In genomic region chr7:105876091-105876963, GRCh38 we compare ENCODE assay signal across 8 cellular contexts. TPM values are rescaled to one million over a fixed set of nuclear protein-coding genes. Genes with fewer than 3 reads are reported as not detected.
DNase-seq lines count a peak whose midpoint lies in the region; ATAC-seq and TF ChIP-seq lines count a peak whose summit lies in the region.

Gene ATXN7L1, minus strand, starts transcription at chr7:105876599. Its CDS starts 41 bp downstream, at chr7:105876558.

- ATAC-seq in GM21786 (IDR thresholded peaks at IDR 0.05; ENCODE audit: unreplicated experiment) (peak; percentile 86), RWPE2 (ENCODE audit: low read depth) (peak; percentile 75), natural killer cell (peak; percentile 97 to 99 (median 99))
- peak; percentile 94 to 96 for ATAC-seq in stimulated activated naive B cell treated with anti-CD40 and anti-IgM and Interleukin-4, amounts not matched to agents 10 μg/mL and 1 μg/mL and 100 μg/mL, for 72 hours (replicated peaks)

- in situ Hi-C loops in Caki2 (cut with HindIII; ENCODE audit: low pct_unique_long_range_greater_than_20kb, low sequenced_read_pairs): no loop called here

- H3K9me3 Mint-ChIP-seq in activated T-helper 2 cell treated with anti-CD3 and anti-CD28 coated beads, Interferon-gamma antibody, Interleukin-2, Interleukin-4, amounts not matched to agents 10 μg/mL and 5 μg/mL and 100 μg/mL, durations not matched to agents 14 hours and 24 hours and 36 hours: no peaks in the 10 kb centered on the region
- no peaks in the 10 kb centered on the region for H3K9me3 Mint-ChIP-seq in natural killer cell
- H3K9me3 Mint-ChIP-seq in stimulated activated naive B cell treated with anti-CD40 and anti-IgM and Interleukin-4, amounts not matched to agents 10 μg/mL and 1 μg/mL and 100 μg/mL, for 72 hours: no peaks in the 10 kb centered on the region

- H3K4me1 ChIP-seq in RWPE2 (ENCODE audit: insufficient read depth, poor library complexity, severe bottlenecking): peaks cover 2% of the 10 kb centered on the region

- H3K36me3 ChIP-seq in RWPE2 (ENCODE audit: low read depth): no peaks in the 10 kb centered on the region

- H3K27ac Mint-ChIP-seq in activated T-helper 2 cell treated with anti-CD3 and anti-CD28 coated beads, Interferon-gamma antibody, Interleukin-2, Interleukin-4, amounts not matched to agents 10 μg/mL and 5 μg/mL and 100 μg/mL, durations not matched to agents 14 hours and 24 hours and 36 hours: peak within 1 kb of the TSS; percentile 87
- H3K27ac Mint-ChIP-seq in natural killer cell: peak within 1 kb of the TSS; percentile 85 to 96
- H3K27ac Mint-ChIP-seq in stimulated activated naive B cell treated with anti-CD40 and anti-IgM and Interleukin-4, amounts not matched to agents 10 μg/mL and 1 μg/mL and 100 μg/mL, for 72 hours: peak within 1 kb of the TSS; percentile 76

- intact Hi-C loops in activated T-helper 2 cell treated with anti-CD3 and anti-CD28 coated beads, Interferon-gamma antibody, Interleukin-2, Interleukin-4, amounts not matched to agents 10 μg/mL and 5 μg/mL and 100 μg/mL, durations not matched to agents 14 hours and 24 hours and 36 hours (cut with micrococcal nuclease): loop anchor here (5.0 to 10.0 kb wide), 3 partner anchors 48 to 199 kb away; no protein-coding TSS in a partner anchor
- intact Hi-C loops in natural killer cell (cut with micrococcal nuclease): loop anchor here (1.0 to 5.0 kb wide), 4 partner anchors 27 to 131 kb away; no protein-coding TSS in a partner anchor

- H3K4me3 ChIP-seq in RWPE2 (ENCODE audit: severe bottlenecking) (peak within 1 kb of the TSS; percentile 66), fibroblast of pulmonary artery (replicated peaks; ENCODE audit: low read depth, low read length) (peak within 1 kb of the TSS; percentile 79)

- peaks cover 45% of the 10 kb centered on the region for H3K4me1 Mint-ChIP-seq in activated T-helper 2 cell treated with anti-CD3 and anti-CD28 coated beads, Interferon-gamma antibody, Interleukin-2, Interleukin-4, amounts not matched to agents 10 μg/mL and 5 μg/mL and 100 μg/mL, durations not matched to agents 14 hours and 24 hours and 36 hours (ENCODE audit: low read depth)
- peaks cover 60 to 61% of the 10 kb centered on the region in 2 donors for H3K4me1 Mint-ChIP-seq in natural killer cell
- peaks cover 5 to 20% of the 10 kb centered on the region in 2 donors for H3K4me1 Mint-ChIP-seq in stimulated activated naive B cell treated with anti-CD40 and anti-IgM and Interleukin-4, amounts not matched to agents 10 μg/mL and 1 μg/mL and 100 μg/mL, for 72 hours

- H3K9me3 ChIP-seq in RWPE2 (ENCODE audit: severe bottlenecking): no peaks in the 10 kb centered on the region

- H3K27ac ChIP-seq in RWPE2 (ENCODE audit: poor library complexity, severe bottlenecking): peak within 1 kb of the TSS; percentile 21

- TF ChIP-seq CTCF in RWPE2 (IDR thresholded peaks at IDR 0.05; ENCODE audit: poor library complexity, severe bottlenecking) (peak; percentile 94), fibroblast of pulmonary artery (IDR thresholded peaks at IDR 0.05; ENCODE audit: low read length, missing control alignments) (no peak), natural killer cell (IDR thresholded peaks at IDR 0.05) (peak; percentile 32)

- H3K27me3 ChIP-seq in RWPE2 (ENCODE audit: insufficient read depth, poor library complexity, severe bottlenecking): no peaks in the 10 kb centered on the region

- DNase-seq in Caki2 (ENCODE audit: low read depth) (peak; percentile 93), M059J (ENCODE audit: low read depth) (peak; percentile 98), RWPE2 (ENCODE audit: low spot score) (peak; percentile 93), fibroblast of pulmonary artery (ENCODE audit: low read depth) (peak; percentile 98), natural killer cell (peak; percentile 90)
- peak; percentile 81 for DNase-seq in activated T-helper 2 cell treated with anti-CD3 and anti-CD28 coated beads, Interferon-gamma antibody, Interleukin-2, Interleukin-4, amounts not matched to agents 10 μg/mL and 5 μg/mL and 100 μg/mL, durations not matched to agents 14 hours and 24 hours and 36 hours (ENCODE audit: low spot score)
- peak; percentile 71 for DNase-seq in stimulated activated naive B cell treated with anti-CD40 and anti-IgM and Interleukin-4, amounts not matched to agents 10 μg/mL and 1 μg/mL and 100 μg/mL, for 72 hours

- peaks cover 18% of the 10 kb centered on the region for H3K27me3 Mint-ChIP-seq in activated T-helper 2 cell treated with anti-CD3 and anti-CD28 coated beads, Interferon-gamma antibody, Interleukin-2, Interleukin-4, amounts not matched to agents 10 μg/mL and 5 μg/mL and 100 μg/mL, durations not matched to agents 14 hours and 24 hours and 36 hours (ENCODE audit: low read depth)
- H3K27me3 Mint-ChIP-seq in natural killer cell (ENCODE audit: low read depth in 2 of 2): no peaks in the 10 kb centered on the region
- H3K27me3 Mint-ChIP-seq in stimulated activated naive B cell treated with anti-CD40 and anti-IgM and Interleukin-4, amounts not matched to agents 10 μg/mL and 1 μg/mL and 100 μg/mL, for 72 hours: peaks cover 9 to 11% of the 10 kb centered on the region in 2 donors

- peak within 1 kb of the TSS; percentile 93 for H3K4me3 Mint-ChIP-seq in activated T-helper 2 cell treated with anti-CD3 and anti-CD28 coated beads, Interferon-gamma antibody, Interleukin-2, Interleukin-4, amounts not matched to agents 10 μg/mL and 5 μg/mL and 100 μg/mL, durations not matched to agents 14 hours and 24 hours and 36 hours (ENCODE audit: low read depth)
- H3K4me3 Mint-ChIP-seq in natural killer cell: peak within 1 kb of the TSS; percentile 98
- H3K4me3 Mint-ChIP-seq in stimulated activated naive B cell treated with anti-CD40 and anti-IgM and Interleukin-4, amounts not matched to agents 10 μg/mL and 1 μg/mL and 100 μg/mL, for 72 hours: peak within 1 kb of the TSS; percentile 92 to 99

- H3K36me3 Mint-ChIP-seq in activated T-helper 2 cell treated with anti-CD3 and anti-CD28 coated beads, Interferon-gamma antibody, Interleukin-2, Interleukin-4, amounts not matched to agents 10 μg/mL and 5 μg/mL and 100 μg/mL, durations not matched to agents 14 hours and 24 hours and 36 hours (ENCODE audit: low read depth): peaks cover 4% of the 10 kb centered on the region
- no peaks in the 10 kb centered on the region for H3K36me3 Mint-ChIP-seq in natural killer cell
- H3K36me3 Mint-ChIP-seq in stimulated activated naive B cell treated with anti-CD40 and anti-IgM and Interleukin-4, amounts not matched to agents 10 μg/mL and 1 μg/mL and 100 μg/mL, for 72 hours: no peaks in the 10 kb centered on the region

RNA-seq across cellular contexts. Expression of gene ATXN7L1, which starts in this region (rescaled TPM):
- 0.06 and 1.5 TPM in 2 replicates for total RNA-seq in Caki2 (2014; rRNA removed; shearing (Covaris generic); ENCODE audit: low replicate concordance)
- total RNA-seq in M059J (2014; rRNA removed; shearing (Covaris generic)): 7.7 and 30.2 TPM in 2 replicates
- 11.1 and 12.4 TPM in 2 replicates for total RNA-seq in activated T-helper 2 cell treated with anti-CD3 and anti-CD28 coated beads, Interferon-gamma antibody, Interleukin-2, Interleukin-4, amounts not matched to agents 10 μg/mL and 5 μg/mL and 100 μg/mL, durations not matched to agents 14 hours and 24 hours and 36 hours
- 10 to 100 TPM; 37.5 to 48.6 (median 47.9) TPM for total RNA-seq in natural killer cell

Comparison
In these comparisons a context has a peak if more than half of its experiments do, and no peak if none do; other contexts are left out.
1. Peak in every context shown above with its lines: DNase-seq, ATAC-seq, H3K4me3 ChIP-seq and H3K27ac ChIP-seq.